In the genomic region with DNA sequence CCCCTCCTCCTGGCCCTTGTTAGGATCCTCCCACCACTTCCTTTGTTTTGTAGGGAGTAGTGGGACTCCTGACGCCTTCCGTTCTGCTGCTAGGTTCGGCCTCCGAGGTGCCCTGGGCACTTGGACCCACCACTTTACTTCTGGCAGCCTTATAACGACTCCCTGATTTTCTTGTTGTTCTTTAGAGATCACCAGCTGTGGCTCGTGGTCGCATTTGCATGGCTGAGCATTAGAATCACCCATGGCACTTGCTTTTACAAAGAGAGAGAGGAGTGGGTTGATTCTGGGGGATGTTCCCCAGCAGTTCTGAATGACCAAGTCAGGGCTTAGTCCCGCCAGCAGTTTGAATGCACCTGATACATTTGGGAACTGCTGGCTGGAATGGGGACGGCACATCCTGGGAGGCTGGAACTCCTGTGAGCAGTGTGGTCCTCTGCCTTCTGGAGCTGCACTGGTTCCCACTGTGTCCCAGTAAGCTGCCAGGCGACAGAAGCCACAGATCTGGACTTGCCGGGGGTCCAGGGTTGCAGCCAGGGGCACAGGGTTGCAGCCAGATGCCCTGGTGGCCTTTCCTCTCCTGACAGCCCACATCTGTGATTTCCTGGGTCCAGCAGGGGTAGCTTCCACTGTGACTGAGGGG, we compare ENCODE assay signal across 18 cellular contexts. TPM values are rescaled to one million over a fixed set of nuclear protein-coding genes. Genes with fewer than 3 reads are reported as not detected.
"Had no signal": no experiment of that assay in that cellular context is flagged by ENCODE, and none has a peak within 500 bp of the region (broad histone marks: within the 10 kb centered on the region; RNA-seq: fewer than 3 reads in every experiment).

No MANE protein-coding gene starts in this region.

- H3K4me3 ChIP-seq: hepatocyte, left lung, sigmoid colon, tibial nerve had no signal

- H3K27ac ChIP-seq: foreskin keratinocyte, hepatocyte, left lung, tibial nerve had no signal

- H3K36me3 ChIP-seq: left lung, sigmoid colon, tibial nerve had no signal

- H3K4me3 Mint-ChIP-seq: activated naive CD8-positive, alpha-beta T cell treated with anti-CD3 and anti-CD28 coated beads for 36 hours; activated T-cell treated with anti-CD3 and anti-CD28 coated beads, Interleukin-2, amount 50 U/mL, for 4 hours; mesothelial cell of epicardium; natural killer cell treated with Interleukin-12 subunit alpha and Interleukin-12 subunit beta and Interleukin-15 and Interleukin-18, amount 100 ng/mL, for 72 hours; stimulated activated naive CD8-positive, alpha-beta T cell treated with anti-CD3 and anti-CD28 coated beads, Interleukin-15, amount 100 ng/mL, for 72 hours had no signal

- H2AFZ ChIP-seq: hepatocyte had no signal

- H3K27me3 ChIP-seq: hepatocyte, sigmoid colon, tibial nerve had no signal

- DNase-seq: activated CD4-positive, alpha-beta T cell treated with anti-CD3 and anti-CD28 coated beads for 1 hour; activated CD4-positive, alpha-beta T cell treated with anti-CD3 and anti-CD28 coated beads, Interleukin-2, amount 50 U/mL, for 1 hour; activated CD8-positive, alpha-beta memory T cell treated with anti-CD3 and anti-CD28 coated beads, Interleukin-2, amount 50 U/mL, for 48 hours; activated naive CD4-positive, alpha-beta T cell treated with Interleukin-2 at 50 U/mL for 16 hours; activated naive CD8-positive, alpha-beta T cell treated with anti-CD3 and anti-CD28 coated beads for 36 hours; activated T-cell treated with anti-CD3 and anti-CD28 coated beads, Interleukin-2, amount 50 U/mL, for 4 hours; dermis blood vessel endothelial cell; effector memory CD4-positive, alpha-beta T cell; foreskin keratinocyte; kidney glomerular epithelial cell; left lung; sigmoid colon; stimulated activated naive CD8-positive, alpha-beta T cell treated with anti-CD3 and anti-CD28 coated beads, Interleukin-15, amount 100 ng/mL, for 72 hours; T-helper 9 cell had no signal

- H3K36me3 Mint-ChIP-seq: activated naive CD8-positive, alpha-beta T cell treated with anti-CD3 and anti-CD28 coated beads for 36 hours; mesothelial cell of epicardium; natural killer cell treated with Interleukin-12 subunit alpha and Interleukin-12 subunit beta and Interleukin-15 and Interleukin-18, amount 100 ng/mL, for 72 hours had no signal

- H3K27ac Mint-ChIP-seq: activated naive CD8-positive, alpha-beta T cell treated with anti-CD3 and anti-CD28 coated beads for 36 hours; natural killer cell treated with Interleukin-12 subunit alpha and Interleukin-12 subunit beta and Interleukin-15 and Interleukin-18, amount 100 ng/mL, for 72 hours; stimulated activated naive CD8-positive, alpha-beta T cell treated with anti-CD3 and anti-CD28 coated beads, Interleukin-15, amount 100 ng/mL, for 72 hours had no signal

- H3K4me2 ChIP-seq: hepatocyte had no signal

- ATAC-seq: activated T-cell treated with anti-CD3 and anti-CD28 coated beads, Interleukin-2, amount 50 U/mL, for 4 hours; foreskin keratinocyte; left lung; natural killer cell treated with Interleukin-12 subunit alpha and Interleukin-12 subunit beta and Interleukin-15 and Interleukin-18, amount 100 ng/mL, for 72 hours; stimulated activated naive CD8-positive, alpha-beta T cell treated with anti-CD3 and anti-CD28 coated beads, Interleukin-15, amount 100 ng/mL, for 72 hours had no signal

- H3K4me1 Mint-ChIP-seq: activated naive CD8-positive, alpha-beta T cell treated with anti-CD3 and anti-CD28 coated beads for 36 hours; stimulated activated naive CD8-positive, alpha-beta T cell treated with anti-CD3 and anti-CD28 coated beads, Interleukin-15, amount 100 ng/mL, for 72 hours had no signal

- H3K9me3 ChIP-seq: left lung, sigmoid colon, tibial nerve had no signal

- H3K9me3 Mint-ChIP-seq: activated naive CD8-positive, alpha-beta T cell treated with anti-CD3 and anti-CD28 coated beads for 36 hours; activated T-cell treated with anti-CD3 and anti-CD28 coated beads, Interleukin-2, amount 50 U/mL, for 4 hours; mesothelial cell of epicardium; natural killer cell treated with Interleukin-12 subunit alpha and Interleukin-12 subunit beta and Interleukin-15 and Interleukin-18, amount 100 ng/mL, for 72 hours; stimulated activated naive CD8-positive, alpha-beta T cell treated with anti-CD3 and anti-CD28 coated beads, Interleukin-15, amount 100 ng/mL, for 72 hours had no signal

- H3K4me1 ChIP-seq: foreskin keratinocyte had no signal

RNA-seq across cellular contexts. Expression of a gene that starts 4.1 kb away (rescaled TPM):
- total RNA-seq: natural killer cell treated with Interleukin-12 subunit alpha and Interleukin-12 subunit beta and Interleukin-15 and Interleukin-18, amount 100 ng/mL, for 72 hours had no signal
